ENCODE assay signal across 1 cellular context in the genomic region with DNA sequence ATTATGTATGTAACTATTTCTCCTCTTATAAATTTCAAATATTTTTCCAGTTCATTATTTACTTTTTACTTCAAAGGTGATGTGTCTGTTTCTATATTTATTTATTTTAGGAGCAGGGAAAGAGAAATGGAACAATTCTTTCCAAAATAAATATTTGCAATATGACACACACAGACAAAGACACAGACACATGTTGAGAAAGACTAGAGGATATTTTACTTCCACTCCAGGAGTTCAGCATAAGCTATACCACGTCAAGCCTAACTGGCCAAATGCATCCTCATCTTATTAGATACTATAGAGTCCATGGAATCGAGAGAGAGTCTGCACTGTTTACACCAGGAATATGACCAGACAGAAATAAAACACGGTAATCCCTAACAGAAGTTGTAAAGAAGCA.
TF ChIP-seq lines count a peak whose summit lies in the region.

No MANE protein-coding gene starts in this region.

TF ChIP-seq in HepG2, 621 proteins besides CTCF, POLR2A, EP300 and RAD21 (continued from another document and continues in another):
- TF ChIP-seq MED1 (CRISPR knock-in tag; IDR thresholded peaks at IDR 0.05) (peak; percentile 71), FOSL1 (CRISPR knock-in tag; IDR thresholded peaks at IDR 0.05; ENCODE audit: borderline replicate concordance) (peak; percentile 84; the same call in 1 of the 2 replicates), NCOA2 (CRISPR knock-in tag; IDR thresholded peaks at IDR 0.05) (peak; percentile 87), ELF3 (CRISPR knock-in tag; IDR thresholded peaks at IDR 0.05) (peak; percentile 92), SALL1 (CRISPR knock-in tag; IDR thresholded peaks at IDR 0.05) (peak; percentile 26; the same call in 1 of the 2 replicates), ZFY (CRISPR knock-in tag; IDR thresholded peaks at IDR 0.05) (no peak), SYNCRIP (IDR thresholded peaks at IDR 0.05; ENCODE audit: insufficient read depth, low read depth, low read length) (no peak), LCORL (IDR thresholded peaks at IDR 0.05) (no peak), LCORL (CRISPR knock-in tag; IDR thresholded peaks at IDR 0.05) (peak; percentile 23; the same call in 1 of the 2 replicates), TBL1XR1 (IDR thresholded peaks at IDR 0.05; ENCODE audit: borderline replicate concordance, low read length, partially characterized antibody) (peak; percentile 83), ZFP62 (CRISPR knock-in tag; IDR thresholded peaks at IDR 0.05) (no peak), SIX4 (CRISPR knock-in tag; IDR thresholded peaks at IDR 0.05) (peak; percentile 71; the same call in 1 of the 2 replicates), CEBPG (CRISPR knock-in tag; IDR thresholded peaks at IDR 0.05) (peak; percentile 73), KAT7 (CRISPR knock-in tag; IDR thresholded peaks at IDR 0.05; ENCODE audit: borderline replicate concordance) (no peak), FOXK1 (CRISPR knock-in tag; IDR thresholded peaks at IDR 0.05; ENCODE audit: borderline replicate concordance, low read depth) (peak; percentile 80), DNMT3B (CRISPR knock-in tag; conservative IDR thresholded peaks at IDR 0.05) (0 out of 2 replicates have a peak, but pooled peaks have one; percentile 59), ZNF282 (IDR thresholded peaks at IDR 0.05; ENCODE audit: partially characterized antibody) (no peak), ZBTB20 (CRISPR knock-in tag; IDR thresholded peaks at IDR 0.05; ENCODE audit: borderline replicate concordance, low read depth) (peak; percentile 50; the same call in 1 of the 2 replicates), NR2F6 (IDR thresholded peaks at IDR 0.05) (peak; percentile 37; the same call in 1 of the 2 replicates), NR2F6 (CRISPR knock-in tag; IDR thresholded peaks at IDR 0.05) (no peak), FOXK2 (IDR thresholded peaks at IDR 0.05) (0 out of 2 replicates have a peak, but pooled peaks have one; percentile 27), ZNF570 (CRISPR knock-in tag; IDR thresholded peaks at IDR 0.05; ENCODE audit: borderline replicate concordance) (no peak), FOSL2 (CRISPR knock-in tag; IDR thresholded peaks at IDR 0.05) (peak; percentile 88), RARA (CRISPR knock-in tag; IDR thresholded peaks at IDR 0.05) (peak; percentile 88), SOX5 (CRISPR knock-in tag; IDR thresholded peaks at IDR 0.05; ENCODE audit: borderline replicate concordance) (peak; percentile 98), ZNF264 (CRISPR knock-in tag; IDR thresholded peaks at IDR 0.05) (0 out of 2 replicates have a peak, but pooled peaks have one; percentile 47), MXI1 (IDR thresholded peaks at IDR 0.05; ENCODE audit: borderline replicate concordance, low read depth, low read length) (peak; percentile 43; the same call in 1 of the 3 replicates), BCL6 (CRISPR knock-in tag; IDR thresholded peaks at IDR 0.05) (peak; percentile 78), TCF7 (IDR thresholded peaks at IDR 0.05; ENCODE audit: low read depth) (peak; percentile 71), CREB1 (IDR thresholded peaks at IDR 0.05) (peak; percentile 63), CREB1 (CRISPR knock-in tag; IDR thresholded peaks at IDR 0.05) (peak; percentile 69; the same call in 1 of the 2 replicates), TCF7L2 (IDR thresholded peaks at IDR 0.05; ENCODE audit: low read depth, low read length) (peak; percentile 69; the same call in 1 of the 2 replicates), ESRRA (CRISPR knock-in tag; IDR thresholded peaks at IDR 0.05; ENCODE audit: low read depth) (no peak), SP5 (CRISPR knock-in tag; IDR thresholded peaks at IDR 0.05; ENCODE audit: borderline replicate concordance, low read depth) (0 out of 2 replicates have a peak, but pooled peaks have one; percentile 48), ERF (CRISPR knock-in tag; IDR thresholded peaks at IDR 0.05) (peak; percentile 71), NKX3-1 (CRISPR knock-in tag; IDR thresholded peaks at IDR 0.05) (0 out of 2 replicates have a peak, but pooled peaks have one; percentile 53), YEATS2 (CRISPR knock-in tag; IDR thresholded peaks at IDR 0.05; ENCODE audit: borderline replicate concordance) (peak; percentile 40; the same call in 1 of the 2 replicates), NCOR1 (IDR thresholded peaks at IDR 0.05; ENCODE audit: borderline replicate concordance, low read length) (peak; percentile 77; the same call in 1 of the 2 replicates), SOX13 (IDR thresholded peaks at IDR 0.05) (peak; percentile 54; the same call in 1 of the 2 replicates), SOX13 (CRISPR knock-in tag; conservative IDR thresholded peaks at IDR 0.05 in 1 of 2, IDR thresholded peaks at IDR 0.05 in 1 of 2) (peak in 1 of 2 experiments; percentile 96; a peak in 2 of 4 replicates), TGIF2 (CRISPR knock-in tag; IDR thresholded peaks at IDR 0.05) (peak; percentile 42; the same call in 1 of the 2 replicates), KDM6A (CRISPR knock-in tag; IDR thresholded peaks at IDR 0.05; ENCODE audit: low read depth) (peak; percentile 37; the same call in 1 of the 2 replicates), NR2F1 (CRISPR knock-in tag; IDR thresholded peaks at IDR 0.05) (peak in 1 of 2 experiments; percentile 45; a peak in 1 of 4 replicates), FOXJ3 (CRISPR knock-in tag; IDR thresholded peaks at IDR 0.05; ENCODE audit: borderline replicate concordance) (peak; percentile 69; the same call in 1 of the 2 replicates), TBX3 (IDR thresholded peaks at IDR 0.05; ENCODE audit: borderline replicate concordance) (peak; percentile 79; the same call in 1 of the 2 replicates), ZFX (CRISPR knock-in tag; IDR thresholded peaks at IDR 0.05; ENCODE audit: low read depth) (no peak)
- TF ChIP-seq, protein P1, sequence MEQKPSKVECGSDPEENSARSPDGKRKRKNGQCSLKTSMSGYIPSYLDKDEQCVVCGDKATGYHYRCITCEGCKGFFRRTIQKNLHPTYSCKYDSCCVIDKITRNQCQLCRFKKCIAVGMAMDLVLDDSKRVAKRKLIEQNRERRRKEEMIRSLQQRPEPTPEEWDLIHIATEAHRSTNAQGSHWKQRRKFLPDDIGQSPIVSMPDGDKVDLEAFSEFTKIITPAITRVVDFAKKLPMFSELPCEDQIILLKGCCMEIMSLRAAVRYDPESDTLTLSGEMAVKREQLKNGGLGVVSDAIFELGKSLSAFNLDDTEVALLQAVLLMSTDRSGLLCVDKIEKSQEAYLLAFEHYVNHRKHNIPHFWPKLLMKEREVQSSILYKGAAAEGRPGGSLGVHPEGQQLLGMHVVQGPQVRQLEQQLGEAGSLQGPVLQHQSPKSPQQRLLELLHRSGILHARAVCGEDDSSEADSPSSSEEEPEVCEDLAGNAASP (CRISPR knock-in tag; IDR thresholded peaks at IDR 0.05; ENCODE audit: borderline replicate concordance), result peak; percentile 58; the same call in 1 of the 2 replicates
- TF ChIP-seq, protein P2, sequence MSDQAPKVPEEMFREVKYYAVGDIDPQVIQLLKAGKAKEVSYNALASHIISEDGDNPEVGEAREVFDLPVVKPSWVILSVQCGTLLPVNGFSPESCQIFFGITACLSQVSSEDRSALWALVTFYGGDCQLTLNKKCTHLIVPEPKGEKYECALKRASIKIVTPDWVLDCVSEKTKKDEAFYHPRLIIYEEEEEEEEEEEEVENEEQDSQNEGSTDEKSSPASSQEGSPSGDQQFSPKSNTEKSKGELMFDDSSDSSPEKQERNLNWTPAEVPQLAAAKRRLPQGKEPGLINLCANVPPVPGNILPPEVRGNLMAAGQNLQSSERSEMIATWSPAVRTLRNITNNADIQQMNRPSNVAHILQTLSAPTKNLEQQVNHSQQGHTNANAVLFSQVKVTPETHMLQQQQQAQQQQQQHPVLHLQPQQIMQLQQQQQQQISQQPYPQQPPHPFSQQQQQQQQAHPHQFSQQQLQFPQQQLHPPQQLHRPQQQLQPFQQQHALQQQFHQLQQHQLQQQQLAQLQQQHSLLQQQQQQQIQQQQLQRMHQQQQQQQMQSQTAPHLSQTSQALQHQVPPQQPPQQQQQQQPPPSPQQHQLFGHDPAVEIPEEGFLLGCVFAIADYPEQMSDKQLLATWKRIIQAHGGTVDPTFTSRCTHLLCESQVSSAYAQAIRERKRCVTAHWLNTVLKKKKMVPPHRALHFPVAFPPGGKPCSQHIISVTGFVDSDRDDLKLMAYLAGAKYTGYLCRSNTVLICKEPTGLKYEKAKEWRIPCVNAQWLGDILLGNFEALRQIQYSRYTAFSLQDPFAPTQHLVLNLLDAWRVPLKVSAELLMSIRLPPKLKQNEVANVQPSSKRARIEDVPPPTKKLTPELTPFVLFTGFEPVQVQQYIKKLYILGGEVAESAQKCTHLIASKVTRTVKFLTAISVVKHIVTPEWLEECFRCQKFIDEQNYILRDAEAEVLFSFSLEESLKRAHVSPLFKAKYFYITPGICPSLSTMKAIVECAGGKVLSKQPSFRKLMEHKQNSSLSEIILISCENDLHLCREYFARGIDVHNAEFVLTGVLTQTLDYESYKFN (CRISPR knock-in tag; conservative IDR thresholded peaks at IDR 0.05), result peak; percentile 66
- TF ChIP-seq, protein P3, sequence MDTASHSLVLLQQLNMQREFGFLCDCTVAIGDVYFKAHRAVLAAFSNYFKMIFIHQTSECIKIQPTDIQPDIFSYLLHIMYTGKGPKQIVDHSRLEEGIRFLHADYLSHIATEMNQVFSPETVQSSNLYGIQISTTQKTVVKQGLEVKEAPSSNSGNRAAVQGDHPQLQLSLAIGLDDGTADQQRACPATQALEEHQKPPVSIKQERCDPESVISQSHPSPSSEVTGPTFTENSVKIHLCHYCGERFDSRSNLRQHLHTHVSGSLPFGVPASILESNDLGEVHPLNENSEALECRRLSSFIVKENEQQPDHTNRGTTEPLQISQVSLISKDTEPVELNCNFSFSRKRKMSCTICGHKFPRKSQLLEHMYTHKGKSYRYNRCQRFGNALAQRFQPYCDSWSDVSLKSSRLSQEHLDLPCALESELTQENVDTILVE (CRISPR knock-in tag; IDR thresholded peaks at IDR 0.05), result peak; percentile 41; the same call in 1 of the 2 replicates
- TF ChIP-seq, protein P4, sequence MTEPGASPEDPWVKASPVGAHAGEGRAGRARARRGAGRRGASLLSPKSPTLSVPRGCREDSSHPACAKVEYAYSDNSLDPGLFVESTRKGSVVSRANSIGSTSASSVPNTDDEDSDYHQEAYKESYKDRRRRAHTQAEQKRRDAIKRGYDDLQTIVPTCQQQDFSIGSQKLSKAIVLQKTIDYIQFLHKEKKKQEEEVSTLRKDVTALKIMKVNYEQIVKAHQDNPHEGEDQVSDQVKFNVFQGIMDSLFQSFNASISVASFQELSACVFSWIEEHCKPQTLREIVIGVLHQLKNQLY (CRISPR knock-in tag; IDR thresholded peaks at IDR 0.05), result peak; percentile 32; the same call in 1 of the 2 replicates
- TF ChIP-seq, protein P5, sequence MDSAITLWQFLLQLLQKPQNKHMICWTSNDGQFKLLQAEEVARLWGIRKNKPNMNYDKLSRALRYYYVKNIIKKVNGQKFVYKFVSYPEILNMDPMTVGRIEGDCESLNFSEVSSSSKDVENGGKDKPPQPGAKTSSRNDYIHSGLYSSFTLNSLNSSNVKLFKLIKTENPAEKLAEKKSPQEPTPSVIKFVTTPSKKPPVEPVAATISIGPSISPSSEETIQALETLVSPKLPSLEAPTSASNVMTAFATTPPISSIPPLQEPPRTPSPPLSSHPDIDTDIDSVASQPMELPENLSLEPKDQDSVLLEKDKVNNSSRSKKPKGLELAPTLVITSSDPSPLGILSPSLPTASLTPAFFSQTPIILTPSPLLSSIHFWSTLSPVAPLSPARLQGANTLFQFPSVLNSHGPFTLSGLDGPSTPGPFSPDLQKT (CRISPR knock-in tag; IDR thresholded peaks at IDR 0.05; ENCODE audit: borderline replicate concordance), result no peak
- TF ChIP-seq, protein P6, sequence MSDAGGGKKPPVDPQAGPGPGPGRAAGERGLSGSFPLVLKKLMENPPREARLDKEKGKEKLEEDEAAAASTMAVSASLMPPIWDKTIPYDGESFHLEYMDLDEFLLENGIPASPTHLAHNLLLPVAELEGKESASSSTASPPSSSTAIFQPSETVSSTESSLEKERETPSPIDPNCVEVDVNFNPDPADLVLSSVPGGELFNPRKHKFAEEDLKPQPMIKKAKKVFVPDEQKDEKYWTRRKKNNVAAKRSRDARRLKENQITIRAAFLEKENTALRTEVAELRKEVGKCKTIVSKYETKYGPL (CRISPR knock-in tag; IDR thresholded peaks at IDR 0.05), result 0 out of 2 replicates have a peak, but pooled peaks have one; percentile 12
- TF ChIP-seq, protein P7, sequence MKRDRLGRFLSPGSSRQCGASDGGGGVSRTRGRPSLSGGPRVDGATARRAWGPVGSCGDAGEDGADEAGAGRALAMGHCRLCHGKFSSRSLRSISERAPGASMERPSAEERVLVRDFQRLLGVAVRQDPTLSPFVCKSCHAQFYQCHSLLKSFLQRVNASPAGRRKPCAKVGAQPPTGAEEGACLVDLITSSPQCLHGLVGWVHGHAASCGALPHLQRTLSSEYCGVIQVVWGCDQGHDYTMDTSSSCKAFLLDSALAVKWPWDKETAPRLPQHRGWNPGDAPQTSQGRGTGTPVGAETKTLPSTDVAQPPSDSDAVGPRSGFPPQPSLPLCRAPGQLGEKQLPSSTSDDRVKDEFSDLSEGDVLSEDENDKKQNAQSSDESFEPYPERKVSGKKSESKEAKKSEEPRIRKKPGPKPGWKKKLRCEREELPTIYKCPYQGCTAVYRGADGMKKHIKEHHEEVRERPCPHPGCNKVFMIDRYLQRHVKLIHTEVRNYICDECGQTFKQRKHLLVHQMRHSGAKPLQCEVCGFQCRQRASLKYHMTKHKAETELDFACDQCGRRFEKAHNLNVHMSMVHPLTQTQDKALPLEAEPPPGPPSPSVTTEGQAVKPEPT (CRISPR knock-in tag; IDR thresholded peaks at IDR 0.05; ENCODE audit: low read depth), result no peak
- TF ChIP-seq, protein P8, sequence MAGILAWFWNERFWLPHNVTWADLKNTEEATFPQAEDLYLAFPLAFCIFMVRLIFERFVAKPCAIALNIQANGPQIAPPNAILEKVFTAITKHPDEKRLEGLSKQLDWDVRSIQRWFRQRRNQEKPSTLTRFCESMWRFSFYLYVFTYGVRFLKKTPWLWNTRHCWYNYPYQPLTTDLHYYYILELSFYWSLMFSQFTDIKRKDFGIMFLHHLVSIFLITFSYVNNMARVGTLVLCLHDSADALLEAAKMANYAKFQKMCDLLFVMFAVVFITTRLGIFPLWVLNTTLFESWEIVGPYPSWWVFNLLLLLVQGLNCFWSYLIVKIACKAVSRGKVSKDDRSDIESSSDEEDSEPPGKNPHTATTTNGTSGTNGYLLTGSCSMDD (CRISPR knock-in tag; IDR thresholded peaks at IDR 0.05), result no peak
